10 cellular contexts compared by ENCODE assay signal in genomic region chr9:18606831-18607230, GRCh38.
DNase-seq lines count a peak whose midpoint lies in the region; ATAC-seq and TF ChIP-seq lines count a peak whose summit lies in the region.
"Had no signal": no experiment of that assay in that cellular context is flagged by ENCODE, and none has a peak within 500 bp of the region (broad histone marks: within the 10 kb centered on the region; RNA-seq: fewer than 3 reads in every experiment).

No MANE protein-coding gene starts in this region.

- H3K4me1 Mint-ChIP-seq in T-cell = no peaks in the 10 kb centered on the region

- no peaks in the 10 kb centered on the region for H3K9me3 Mint-ChIP-seq in T-cell
- H3K9me3 Mint-ChIP-seq: activated T-helper 1 cell treated with anti-CD3 and anti-CD28 coated beads, Interleukin-12 subunit alpha, Interleukin-12 subunit beta, Interleukin-2, Interleukin-4 antibody, amounts not matched to agents 30 ng/mL and 10 ng/mL and 1 ng/mL, durations not matched to agents 14 hours and 24 hours and 36 hours had no signal

- H3K36me3 Mint-ChIP-seq in T-cell = no peaks in the 10 kb centered on the region

- no peak overlapping the region for H3K4me3 Mint-ChIP-seq in T-cell
- H3K4me3 Mint-ChIP-seq: activated T-helper 1 cell treated with anti-CD3 and anti-CD28 coated beads, Interleukin-12 subunit alpha, Interleukin-12 subunit beta, Interleukin-2, Interleukin-4 antibody, amounts not matched to agents 30 ng/mL and 10 ng/mL and 1 ng/mL, durations not matched to agents 14 hours and 24 hours and 36 hours had no signal

- no peaks in the 10 kb centered on the region for H3K27me3 Mint-ChIP-seq in T-cell

- ATAC-seq in HG02759 (IDR thresholded peaks at IDR 0.05; ENCODE audit: unreplicated experiment) (no peak), T-cell (replicated peaks in 1 of 4) (no peak), HG03521 (IDR thresholded peaks at IDR 0.05; ENCODE audit: unreplicated experiment) (no peak)

- POLR2A ChIA-PET in T-cell (lab: Charles Lee) = interaction anchor here in 1 of 2 donors (0.5 kb wide), 1 partner anchor 37 kb away, joined by 3 read pairs; no protein-coding TSS in a partner anchor

- H3K4me3 ChIP-seq in fibroblast of the aortic adventitia (ENCODE audit: low read depth, low read length) = no peak overlapping the region

- no peak overlapping the region for H3K27ac Mint-ChIP-seq in T-cell
- H3K27ac Mint-ChIP-seq: activated T-helper 1 cell treated with anti-CD3 and anti-CD28 coated beads, Interleukin-12 subunit alpha, Interleukin-12 subunit beta, Interleukin-2, Interleukin-4 antibody, amounts not matched to agents 30 ng/mL and 10 ng/mL and 1 ng/mL, durations not matched to agents 14 hours and 24 hours and 36 hours had no signal

- TF ChIP-seq CTCF in fibroblast of the aortic adventitia (IDR thresholded peaks at IDR 0.05; ENCODE audit: insufficient read depth, low read length) = no peak

- CTCF ChIA-PET in T-cell (lab: Charles Lee) = no interaction called here

- DNase-seq in LHCN-M2 (ENCODE audit: low read depth) = peak; percentile 81
- peak; percentile 42 for DNase-seq in NCI-H774 (lab: John Stamatoyannopoulos, UW)
- peak; percentile 83 for DNase-seq in fibroblast of the aortic adventitia (ENCODE audit: low read depth)
- peak; percentile 41 for DNase-seq in stromal cell of bone marrow (ENCODE audit: low read depth)
- no peak for DNase-seq in T-cell
- DNase-seq: NCI-H2081 treated with DMSO at 0.1 percent for 48 hours, WERI-Rb-1 had no signal

Comparison
In these comparisons a context has a peak if more than half of its experiments do, and no peak if none do; other contexts are left out.
1. DNase-seq: peak in LHCN-M2 (single experiment), NCI-H774 (single experiment), fibroblast of the aortic adventitia (single experiment) and stromal cell of bone marrow (single experiment); none in T-cell (0 of 34).